Comparison of ENCODE assay signal across 8 cellular contexts in genomic region chr10:101778781-101779543, GRCh38. TPM values are rescaled to one million over a fixed set of nuclear protein-coding genes. Genes with fewer than 3 reads are reported as not detected.
DNase-seq lines count a peak whose midpoint lies in the region; TF ChIP-seq lines count a peak whose summit lies in the region.

No MANE protein-coding gene starts in this region.

- H3K27ac ChIP-seq in esophagus muscularis mucosa (replicated peaks in 1 of 4) = no peak overlapping the region

- H3K27ac Mint-ChIP-seq in T-helper 1 cell treated with Interleukin-12 subunit alpha and Interleukin-12 subunit beta and Interleukin-4 antibody, amounts not matched to agents 30 μg/mL and 1 μg/mL, for 36 hours = peak overlapping the region; percentile 76
- no peak overlapping the region for H3K27ac Mint-ChIP-seq in nephron progenitor cell

- H3K4me3 ChIP-seq in GM08714 (ENCODE audit: low read length) (peak overlapping the region; percentile 18; the same call in 1 of the 2 replicates), esophagus muscularis mucosa (peak overlapping the region; percentile 45 to 59 (median 51))

- peaks cover 12% of the 10 kb centered on the region for H3K36me3 Mint-ChIP-seq in T-helper 1 cell treated with Interleukin-12 subunit alpha and Interleukin-12 subunit beta and Interleukin-4 antibody, amounts not matched to agents 30 μg/mL and 1 μg/mL, for 36 hours (ENCODE audit: low read depth)
- H3K36me3 Mint-ChIP-seq in nephron progenitor cell (ENCODE audit: low read depth) = no peaks in the 10 kb centered on the region

- TF ChIP-seq POLR2A in esophagus muscularis mucosa (IDR thresholded peaks at IDR 0.05; ENCODE audit: low read depth) = no peak

- TF ChIP-seq CTCF in esophagus muscularis mucosa (IDR thresholded peaks at IDR 0.05) (no peak), nephron progenitor cell (IDR thresholded peaks at IDR 0.05) (no peak)

- H3K36me3 ChIP-seq in esophagus muscularis mucosa = peaks cover 0 to 1% (median under 1%) of the 10 kb centered on the region in 4 donors

- peaks cover 34% of the 10 kb centered on the region for H3K4me1 Mint-ChIP-seq in T-helper 1 cell treated with Interleukin-12 subunit alpha and Interleukin-12 subunit beta and Interleukin-4 antibody, amounts not matched to agents 30 μg/mL and 1 μg/mL, for 36 hours (ENCODE audit: low read depth)
- peaks cover 64% of the 10 kb centered on the region for H3K4me1 Mint-ChIP-seq in nephron progenitor cell

- H3K27me3 Mint-ChIP-seq in T-helper 1 cell treated with Interleukin-12 subunit alpha and Interleukin-12 subunit beta and Interleukin-4 antibody, amounts not matched to agents 30 μg/mL and 1 μg/mL, for 36 hours (ENCODE audit: low read depth) = peaks cover 44% of the 10 kb centered on the region
- H3K27me3 Mint-ChIP-seq in nephron progenitor cell (ENCODE audit: low read depth, poor library complexity) = peaks cover 34% of the 10 kb centered on the region

- H3K4me1 ChIP-seq in esophagus muscularis mucosa = peaks cover 54 to 82% (median 79%) of the 10 kb centered on the region in 4 donors

- no peaks in the 10 kb centered on the region for H3K9me3 ChIP-seq in esophagus muscularis mucosa

- no peak for TF ChIP-seq EP300 in esophagus muscularis mucosa (IDR thresholded peaks at IDR 0.05)

- no peaks in the 10 kb centered on the region for H3K9me3 Mint-ChIP-seq in T-helper 1 cell treated with Interleukin-12 subunit alpha and Interleukin-12 subunit beta and Interleukin-4 antibody, amounts not matched to agents 30 μg/mL and 1 μg/mL, for 36 hours
- no peaks in the 10 kb centered on the region for H3K9me3 Mint-ChIP-seq in nephron progenitor cell

- peaks cover 8 to 59% (median 38%) of the 10 kb centered on the region in 4 donors for H3K27me3 ChIP-seq in esophagus muscularis mucosa

- intact Hi-C loops in esophagus muscularis mucosa (cut with DNase I) = loop anchor here (10.0 kb wide), 1 partner anchor 564 kb away; no protein-coding TSS in a partner anchor

- WGBS in esophagus muscularis mucosa = 15% methylated on average over 52 of the region's 58 CpGs

- H3K4me3 Mint-ChIP-seq in T-helper 1 cell treated with Interleukin-12 subunit alpha and Interleukin-12 subunit beta and Interleukin-4 antibody, amounts not matched to agents 30 μg/mL and 1 μg/mL, for 36 hours = peak overlapping the region; percentile 75
- H3K4me3 Mint-ChIP-seq in nephron progenitor cell = peak overlapping the region; percentile 83

- no peak for DNase-seq in esophagus muscularis mucosa (ENCODE audit: extremely low spot score)
- peak; percentile 61 for DNase-seq in nephron progenitor cell
- DNase-seq in AG08395 (ENCODE audit: low spot score) = no peak
- DNase-seq in NK-92 (lab: John Stamatoyannopoulos, UW; ENCODE audit: unreplicated experiment) = no peak
- DNase-seq in DMS153 (lab: John Stamatoyannopoulos, UW) = no peak
- DNase-seq in HCEC 1CT = no peak

RNA-seq across cellular contexts. Expression of gene FGF8, which starts 3.0 kb away (rescaled TPM):
- not detected for total RNA-seq in esophagus muscularis mucosa

RNA-seq across cellular contexts. Expression of gene NPM3, which starts 4.3 kb away (rescaled TPM):
- total RNA-seq in esophagus muscularis mucosa = 10 to 100 TPM; 15.6 to 31.5 (median 16.5) TPM

RNA-seq across cellular contexts. Expression of gene OGA, which starts 39.3 kb away (rescaled TPM):
- total RNA-seq in esophagus muscularis mucosa = 100 to 1,000 TPM in 2 of 4 donors, 10 to 100 TPM in 2; 85.4 to 131 (median 101) TPM
